3 cellular contexts compared by ENCODE assay signal in the genomic region with DNA sequence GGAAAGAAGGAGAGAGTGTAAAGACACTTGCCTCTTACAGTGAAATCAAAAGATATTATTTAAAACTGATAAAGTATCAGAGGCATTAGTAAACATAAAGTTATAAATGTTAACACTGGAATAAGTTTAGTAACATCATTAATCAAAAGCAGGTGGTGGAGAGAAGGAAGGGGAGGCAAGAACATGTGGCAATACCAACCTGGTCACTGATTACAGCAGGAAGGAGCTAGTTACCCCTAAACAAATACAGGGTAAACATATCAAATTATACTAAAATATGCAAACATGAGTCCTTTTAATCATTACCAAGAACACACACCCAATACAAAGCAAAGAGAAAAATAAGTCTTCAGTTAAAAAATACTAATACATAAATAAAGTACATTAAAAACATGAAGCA. TPM values are rescaled to one million over a fixed set of nuclear protein-coding genes. Genes with fewer than 3 reads are reported as not detected.
"Had no signal": no experiment of that assay in that cellular context is flagged by ENCODE, and none has a peak within 500 bp of the region (broad histone marks: within the 10 kb centered on the region; RNA-seq: fewer than 3 reads in every experiment).

No MANE protein-coding gene starts in this region.

RNA-seq across cellular contexts. Expression of a gene that starts 25.2 kb away (rescaled TPM):
- total RNA-seq: HT1080, IMR-90 had no signal

RNA-seq across cellular contexts. Expression of a gene that starts 25.4 kb away (rescaled TPM):
- total RNA-seq: HT1080, IMR-90 had no signal
- polyA plus RNA-seq: IMR-90 had no signal

RNA-seq across cellular contexts. Expression of a gene that starts 43.5 kb away (rescaled TPM):
- total RNA-seq: HT1080, IMR-90 had no signal
- polyA plus RNA-seq: IgD-negative memory B cell had no signal
